ENCODE assay signal across 20 cellular contexts in genomic region chr4:2848449-2848848, GRCh38. TPM values are rescaled to one million over a fixed set of nuclear protein-coding genes. Genes with fewer than 3 reads are reported as not detected.
A peak's percentile ranks its signal among the peaks of the same experiment; 100 is the strongest.
DNase-seq lines count a peak whose midpoint lies in the region; ATAC-seq, FAIRE-seq and TF ChIP-seq lines count a peak whose summit lies in the region.
"Had no signal": no experiment of that assay in that cellular context is flagged by ENCODE, and none has a peak within 500 bp of the region (broad histone marks: within the 10 kb centered on the region; RNA-seq: fewer than 3 reads in every experiment).

No MANE protein-coding gene starts in this region.

- dilution Hi-C loops in mammary epithelial cell (cut with HindIII; ENCODE audit: low sequenced_read_pairs), result no loop called here

- no peaks in the 10 kb centered on the region for H3K9me3 Mint-ChIP-seq in T-cell
- H3K9me3 Mint-ChIP-seq: activated naive CD8-positive, alpha-beta T cell treated with anti-CD3 and anti-CD28 coated beads, Interleukin-2, amount 10 ng/mL, durations not matched to agents 7 days and 5 days had no signal

- FAIRE-seq in HepG2 (lab: Jason Lieb, UNC), result no peak
- FAIRE-seq: H1 had no signal

- DNase-seq in HepG2 (ENCODE audit: low spot score) (peak; percentile 36), right lobe of liver (no peak), mammary epithelial cell (peak; percentile 16), lung (ENCODE audit: low spot score) (peak; percentile 29), upper lobe of right lung (no peak), aorta (no peak), T-cell (no peak)
- DNase-seq: activated CD4-positive, alpha-beta T cell treated with anti-CD3 and anti-CD28 coated beads for 48 hours; activated naive CD8-positive, alpha-beta T cell treated with anti-CD3 and anti-CD28 coated beads, Interleukin-2, amount 10 ng/mL, durations not matched to agents 7 days and 5 days; activated T-cell treated with anti-CD3 and anti-CD28 coated beads for 4 hours; NCI-H510A; PC-9; sigmoid colon; stimulated activated CD4-positive, alpha-beta T cell treated with anti-CD3 and anti-CD28 coated beads, Interleukin-2, amount 100 ng/mL, for 48 hours; testis had no signal

- H3K4me1 ChIP-seq in HepG2 (ENCODE audit: insufficient read depth, low read length), result peaks cover 78% of the 10 kb centered on the region
- H3K4me1 ChIP-seq in right lobe of liver, result peaks cover 0 to 61% (median 15%) of the 10 kb centered on the region in 4 donors
- peaks cover 4% of the 10 kb centered on the region for H3K4me1 ChIP-seq in mammary epithelial cell (ENCODE audit: insufficient read depth, low read length)
- peaks cover 13 to 19% of the 10 kb centered on the region in 2 donors for H3K4me1 ChIP-seq in lung (ENCODE audit: control insufficient read depth in 2 of 2, insufficient read depth in 2 of 2, low read length in 2 of 2)
- H3K4me1 ChIP-seq in upper lobe of right lung, result peaks cover 79% of the 10 kb centered on the region
- peaks cover 2 to 7% of the 10 kb centered on the region in 2 donors for H3K4me1 ChIP-seq in aorta (ENCODE audit: control insufficient read depth in 1 of 2, insufficient read depth in 2 of 2, low read length in 2 of 2)

- H3K27me3 ChIP-seq in HepG2 (ENCODE audit: control insufficient read depth in 1 of 2, insufficient read depth in 2 of 2, low read length in 2 of 2) (no peaks in the 10 kb centered on the region; a peak in 1 of 5 replicates), right lobe of liver (no peaks in the 10 kb centered on the region), mammary epithelial cell (ENCODE audit: insufficient read depth, low read length) (no peaks in the 10 kb centered on the region), lung (ENCODE audit: control insufficient read depth, insufficient read depth) (no peaks in the 10 kb centered on the region), upper lobe of right lung (no peaks in the 10 kb centered on the region), aorta (ENCODE audit: control insufficient read depth in 1 of 2, insufficient read depth in 2 of 2, low read length in 1 of 2) (no peaks in the 10 kb centered on the region)
- H3K27me3 ChIP-seq: gastroesophageal sphincter, neutrophil, sigmoid colon, testis had no signal

- H2AFZ ChIP-seq in HepG2 (ENCODE audit: low read length) (no peak overlapping the region), mammary epithelial cell (ENCODE audit: low read depth, low read length) (no peak overlapping the region)
- H2AFZ ChIP-seq: PC-9 had no signal

- in situ Hi-C loops in HepG2 (cut with HindIII; ENCODE audit: extremely low pct_ligation_motif_present, low pct_unique_long_range_greater_than_20kb), result no loop called here
- in situ Hi-C loops in mammary epithelial cell (cut with MboI; ENCODE audit: low sequenced_read_pairs in 2 of 2), result no loop called here

- 85% methylated on average over 2 of the region's 2 CpGs for WGBS in HepG2 (ENCODE audit: low lambda C conversion rate)
- WGBS in right lobe of liver (ENCODE audit: insufficient coverage, low coverage, low lambda C conversion rate, missing lambda C conversion rate), result 57% methylated on average over 2 of the region's 2 CpGs
- 85% methylated on average over 2 of the region's 2 CpGs for WGBS in mammary epithelial cell (ENCODE audit: low coverage, missing lambda C conversion rate)
- WGBS in lung, 2 donors, result 69 to 92% methylated on average over 2 of the region's 2 CpGs
- 45% methylated on average over 2 of the region's 2 CpGs for WGBS in aorta, 2 donors

- CTCF ChIA-PET in HepG2 (lab: Yijun Ruan, JAX; ENCODE audit: low intra/inter-chr PET ratio, low total read pairs), result no interaction called here
- CTCF ChIA-PET in mammary epithelial cell (lab: Charles Lee; ENCODE audit: low non-redundant PET), result no interaction called here
- CTCF ChIA-PET in T-cell (lab: Charles Lee), result interaction anchor here in 1 of 2 donors (0.6 to 0.9 kb wide), 2 partner anchors 34 to 85 kb away, joined by 3 to 4 read pairs; no protein-coding TSS in a partner anchor

- H3K4me3 ChIP-seq in HepG2 (replicated peaks in 1 of 3; ENCODE audit: insufficient read depth in 1 of 3, low read depth in 2 of 3, low read length in 3 of 3) (no peak overlapping the region), right lobe of liver (no peak overlapping the region), mammary epithelial cell (replicated peaks in 1 of 3; ENCODE audit: insufficient read depth in 1 of 3, low read depth in 2 of 3, low read length in 3 of 3) (no peak overlapping the region), lung (no peak overlapping the region), upper lobe of right lung (no peak overlapping the region), aorta (ENCODE audit: low read length in 2 of 2) (no peak overlapping the region)
- H3K4me3 ChIP-seq: gastroesophageal sphincter, PC-9, sigmoid colon, testis had no signal

- H3K27ac Mint-ChIP-seq in T-cell, result peak overlapping the region in 1 of 2 donors; percentile 8
- H3K27ac Mint-ChIP-seq: activated naive CD8-positive, alpha-beta T cell treated with anti-CD3 and anti-CD28 coated beads, Interleukin-2, amount 10 ng/mL, durations not matched to agents 7 days and 5 days had no signal

- ATAC-seq in HepG2 (no peak), right lobe of liver (no peak), lung (ENCODE audit: insufficient read depth, low FRiP score) (peak; percentile 12), upper lobe of right lung (peak; percentile 31), aorta (ENCODE audit: low FRiP score) (no peak), HG02973 (IDR thresholded peaks at IDR 0.05; ENCODE audit: unreplicated experiment) (no peak), T-cell (replicated peaks in 1 of 4) (no peak)
- ATAC-seq: gastroesophageal sphincter, SK-N-SH treated with all-trans-retinoic acid at 6 μM for 48 hours had no signal

- H3K27ac ChIP-seq in HepG2 (ENCODE audit: extremely low read length, insufficient read depth, low read length) (no peak overlapping the region), right lobe of liver (peak overlapping the region in 1 of 3 donors; percentile 34), mammary epithelial cell (ENCODE audit: insufficient read depth, low read depth, low read length) (no peak overlapping the region), lung (ENCODE audit: low read depth in 1 of 2, low read length in 1 of 2) (peak overlapping the region in 1 of 2 donors; percentile 5), upper lobe of right lung (no peak overlapping the region), aorta (ENCODE audit: low read depth in 1 of 2, low read length in 2 of 2) (no peak overlapping the region)
- H3K27ac ChIP-seq: PC-9 had no signal

- no peaks in the 10 kb centered on the region for H3K36me3 Mint-ChIP-seq in T-cell

- TF ChIP-seq CTCF in HepG2 (CRISPR knock-in tag; IDR thresholded peaks at IDR 0.05) (no peak), right lobe of liver (IDR thresholded peaks at IDR 0.05) (no peak), mammary epithelial cell (conservative IDR thresholded peaks at IDR 0.05 in 1 of 2, IDR thresholded peaks at IDR 0.05 in 1 of 2; ENCODE audit: extremely low read depth in 1 of 2, insufficient read depth in 1 of 2, low read depth in 1 of 2, low read length in 2 of 2) (no peak), lung (IDR thresholded peaks at IDR 0.05; ENCODE audit: control extremely low read depth, extremely low read depth) (no peak), upper lobe of right lung (IDR thresholded peaks at IDR 0.05) (no peak)

- no peak overlapping the region for H3K4me3 Mint-ChIP-seq in T-cell
- H3K4me3 Mint-ChIP-seq: activated naive CD8-positive, alpha-beta T cell treated with anti-CD3 and anti-CD28 coated beads, Interleukin-2, amount 10 ng/mL, durations not matched to agents 7 days and 5 days had no signal

- TF ChIP-seq EP300 in HepG2 (IDR thresholded peaks at IDR 0.05; ENCODE audit: low read depth in 2 of 2, low read length in 2 of 2) (no peak), HepG2 (CRISPR knock-in tag; IDR thresholded peaks at IDR 0.05; ENCODE audit: borderline replicate concordance) (no peak)

- peaks cover 75 to 82% (median 79%) of the 10 kb centered on the region in 3 donors for H3K4me1 Mint-ChIP-seq in T-cell

- intact Hi-C loops in HepG2 (cut with micrococcal nuclease; ENCODE audit: unreplicated experiment), result no loop called here
- intact Hi-C loops in right lobe of liver (cut with DNase I), result no loop called here
- intact Hi-C loops in mammary epithelial cell (cut with micrococcal nuclease), result no loop called here
- intact Hi-C loops in upper lobe of right lung (cut with DNase I), result loop anchor here (10.0 kb wide), 2 partner anchors 84 to 86 kb away; no protein-coding TSS in a partner anchor
- intact Hi-C loops in aorta (cut with DNase I), result no loop called here

- H3K36me3 ChIP-seq in HepG2 (replicated peaks in 1 of 2; ENCODE audit: control insufficient read depth in 1 of 2, insufficient read depth in 2 of 2, low read length in 2 of 2) (peaks cover 0 to under 1% of the 10 kb centered on the region in 2 experiments; a peak in 1 of 5 replicates), right lobe of liver (peaks cover 0 to 2% (median 0%) of the 10 kb centered on the region in 4 donors), mammary epithelial cell (ENCODE audit: insufficient read depth, low read length) (no peaks in the 10 kb centered on the region), lung (ENCODE audit: control insufficient read depth in 2 of 2, insufficient read depth in 2 of 2, low read length in 2 of 2) (peaks cover 0 to 1% of the 10 kb centered on the region in 2 donors), upper lobe of right lung (peaks cover under 1% of the 10 kb centered on the region), aorta (ENCODE audit: control insufficient read depth in 1 of 2, insufficient read depth in 2 of 2, low read length in 1 of 2) (no peaks in the 10 kb centered on the region)
- H3K36me3 ChIP-seq: neutrophil had no signal

- TF ChIP-seq POLR2A in HepG2 (IDR thresholded peaks at IDR 0.05; ENCODE audit: insufficient read depth in 1 of 2, low read depth in 2 of 2, low read length in 2 of 2) (no peak), right lobe of liver (IDR thresholded peaks at IDR 0.05) (no peak)

- peaks cover 86% of the 10 kb centered on the region for H3K79me2 ChIP-seq in HepG2 (ENCODE audit: insufficient read depth, low read length)
- H3K79me2 ChIP-seq in mammary epithelial cell (ENCODE audit: insufficient read depth, low read length), result peaks cover 95% of the 10 kb centered on the region

- H4K20me1 ChIP-seq in HepG2 (ENCODE audit: insufficient read depth, low read length) (peaks cover 53% of the 10 kb centered on the region), mammary epithelial cell (ENCODE audit: insufficient read depth, low read length) (peaks cover 2% of the 10 kb centered on the region)

- no peak overlapping the region for H3K9ac ChIP-seq in HepG2 (ENCODE audit: insufficient read depth, low read depth, low read length)
- no peak overlapping the region for H3K9ac ChIP-seq in mammary epithelial cell (ENCODE audit: insufficient read depth, low read length)

- H3K4me2 ChIP-seq in HepG2 (ENCODE audit: low read depth, low read length), result 0 out of 2 replicates have a peak overlapping the region, but pooled peaks have one; percentile 0
- no peak overlapping the region for H3K4me2 ChIP-seq in mammary epithelial cell (ENCODE audit: insufficient read depth, low read depth, low read length)
- H3K4me2 ChIP-seq: PC-9 had no signal

- POLR2A ChIA-PET in HepG2 (lab: Yijun Ruan, JAX), result no interaction called here
- POLR2A ChIA-PET in T-cell (lab: Charles Lee), result interaction anchor here (0.6 kb wide), 2 partner anchors 31 to 1019 kb away, joined by 3 read pairs; no protein-coding TSS in a partner anchor

- no peaks in the 10 kb centered on the region for H3K9me3 ChIP-seq in HepG2 (ENCODE audit: low read length)
- no peaks in the 10 kb centered on the region for H3K9me3 ChIP-seq in right lobe of liver
- no peaks in the 10 kb centered on the region for H3K9me3 ChIP-seq in mammary epithelial cell (replicated peaks; ENCODE audit: insufficient read depth, low read length)
- no peaks in the 10 kb centered on the region for H3K9me3 ChIP-seq in lung (ENCODE audit: control insufficient read depth in 2 of 2, insufficient read depth in 1 of 2, low read length in 1 of 2)
- no peaks in the 10 kb centered on the region for H3K9me3 ChIP-seq in upper lobe of right lung
- no peaks in the 10 kb centered on the region for H3K9me3 ChIP-seq in aorta (ENCODE audit: control insufficient read depth, low read length)
- H3K9me3 ChIP-seq: gastroesophageal sphincter, neutrophil, sigmoid colon, testis had no signal

- TF ChIP-seq RAD21 in HepG2 (CRISPR knock-in tag; IDR thresholded peaks at IDR 0.05), result no peak

- H3K27me3 Mint-ChIP-seq in T-cell, result no peaks in the 10 kb centered on the region
- H3K27me3 Mint-ChIP-seq: activated naive CD8-positive, alpha-beta T cell treated with anti-CD3 and anti-CD28 coated beads, Interleukin-2, amount 10 ng/mL, durations not matched to agents 7 days and 5 days had no signal

- BruUV-seq in HepG2 (replicated peaks; lab: Mats Ljungman, UMichigan) (no TSS peak), mammary epithelial cell (replicated peaks; lab: Mats Ljungman, UMichigan) (no TSS peak)

RNA-seq across cellular contexts. Expression of gene ADD1, which starts 4.8 kb away (rescaled TPM):
- 122 and 133 TPM in 2 replicates for total RNA-seq in HepG2 (2016; rRNA removed; fragmentation: Illumina TruSeq; extraction: Trizol)
- total RNA-seq in HepG2 (2016; cell fraction: cytosol; rRNA removed; fragmentation: Illumina TruSeq; extraction: Trizol; ENCODE audit: low read depth), result 25.1 and 28.0 TPM in 2 replicates
- total RNA-seq in HepG2 (2016; cell fraction: insoluble cytoplasmic fraction; rRNA removed; fragmentation: Illumina TruSeq; extraction: Trizol), result 104 and 117 TPM in 2 replicates
- total RNA-seq in HepG2 (2016; cell fraction: membrane; rRNA removed; fragmentation: Illumina TruSeq; extraction: Trizol), result 56.9 and 59.3 TPM in 2 replicates
- total RNA-seq in HepG2 (2016; cell fraction: nucleus; rRNA removed; fragmentation: Illumina TruSeq; extraction: Trizol), result 109 and 119 TPM in 2 replicates
- 73.9 and 76.3 TPM in 2 replicates for polyA plus RNA-seq in HepG2 (2011; rRNA removed)
- 48.1 and 66.3 TPM in 2 replicates for polyA plus RNA-seq in HepG2 (2011; cell fraction: cytosol; rRNA removed)
- 210 and 221 TPM in 2 replicates for polyA plus RNA-seq in HepG2 (2011; cell fraction: nucleus; rRNA removed)
- polyA plus RNA-seq in HepG2 (2012), result 70.7 and 77.6 TPM in 2 replicates
- 11.6 and 13.4 TPM in 2 replicates for polyA plus RNA-seq in HepG2 (2016; cell fraction: cytosol; fragmentation: Illumina TruSeq; extraction: Trizol; ENCODE audit: low read depth)
- 90.6 and 120 TPM in 2 replicates for polyA plus RNA-seq in HepG2 (2016; cell fraction: insoluble cytoplasmic fraction; fragmentation: Illumina TruSeq; extraction: Trizol; ENCODE audit: low read depth)
- 40.3 and 41.9 TPM in 2 replicates for polyA plus RNA-seq in HepG2 (2016; cell fraction: membrane; fragmentation: Illumina TruSeq; extraction: Trizol; ENCODE audit: low read depth)
- polyA plus RNA-seq in HepG2 (2016; cell fraction: nucleus; fragmentation: Illumina TruSeq; extraction: Trizol; ENCODE audit: insufficient read depth, low read depth), result 163 and 167 TPM in 2 replicates
- polyA minus RNA-seq in HepG2 (2011; rRNA and poly(A)+ RNA removed; ENCODE audit: low replicate concordance), result 28.2 and 90.0 TPM in 2 replicates
- 43.0 and 48.4 TPM in 2 replicates for polyA minus RNA-seq in HepG2 (2011; cell fraction: cytosol; rRNA and poly(A)+ RNA removed)
- 99.5 and 109 TPM in 2 replicates for polyA minus RNA-seq in HepG2 (2011; cell fraction: nucleus; rRNA and poly(A)+ RNA removed)
- total RNA-seq in right lobe of liver, result 100 to 1,000 TPM in 3 of 6 experiments, 10 to 100 TPM in 3; 94.4 to 120 (median 103) TPM
- total RNA-seq in mammary epithelial cell, result 100 to 1,000 TPM; 112 to 167 TPM
- 94.4 TPM for polyA plus RNA-seq in mammary epithelial cell
- polyA minus RNA-seq in mammary epithelial cell, result 232 TPM
- 100 to 1,000 TPM; 300 to 400 TPM for total RNA-seq in lung
- 100 to 1,000 TPM; 127 to 237 TPM for polyA plus RNA-seq in lung
- total RNA-seq in upper lobe of right lung, result 286 TPM
- 100 to 1,000 TPM; 305 to 351 TPM for total RNA-seq in aorta
- 100 to 1,000 TPM in 1 of 2 donors, 10 to 100 TPM in 1; 98.3 to 263 TPM for polyA plus RNA-seq in aorta
- 100 to 1,000 TPM; 241 to 274 (median 256) TPM for total RNA-seq in T-cell

RNA-seq across cellular contexts. Expression of gene SH3BP2, which starts 55.6 kb away (rescaled TPM):
- 7.0 and 16.9 TPM in 2 replicates for total RNA-seq in HepG2 (2016; rRNA removed; fragmentation: Illumina TruSeq; extraction: Trizol)
- 8.3 and 8.9 TPM in 2 replicates for total RNA-seq in HepG2 (2016; cell fraction: cytosol; rRNA removed; fragmentation: Illumina TruSeq; extraction: Trizol; ENCODE audit: low read depth)
- total RNA-seq in HepG2 (2016; cell fraction: insoluble cytoplasmic fraction; rRNA removed; fragmentation: Illumina TruSeq; extraction: Trizol), result 6.0 and 17.5 TPM in 2 replicates
- total RNA-seq in HepG2 (2016; cell fraction: membrane; rRNA removed; fragmentation: Illumina TruSeq; extraction: Trizol), result 10.1 and 13.2 TPM in 2 replicates
- 24.2 and 26.2 TPM in 2 replicates for total RNA-seq in HepG2 (2016; cell fraction: nucleus; rRNA removed; fragmentation: Illumina TruSeq; extraction: Trizol)
- polyA plus RNA-seq in HepG2 (2011; rRNA removed), result 34.5 and 38.6 TPM in 2 replicates
- polyA plus RNA-seq in HepG2 (2011; cell fraction: cytosol; rRNA removed), result 9.0 and 10.4 TPM in 2 replicates
- 190 and 200 TPM in 2 replicates for polyA plus RNA-seq in HepG2 (2011; cell fraction: nucleus; rRNA removed)
- 8.5 and 20.0 TPM in 2 replicates for polyA plus RNA-seq in HepG2 (2012)
- polyA plus RNA-seq in HepG2 (2016; cell fraction: cytosol; fragmentation: Illumina TruSeq; extraction: Trizol; ENCODE audit: low read depth), result 8.6 and 9.1 TPM in 2 replicates
- polyA plus RNA-seq in HepG2 (2016; cell fraction: insoluble cytoplasmic fraction; fragmentation: Illumina TruSeq; extraction: Trizol; ENCODE audit: low read depth), result 8.9 and 10.1 TPM in 2 replicates
- 12.6 and 15.4 TPM in 2 replicates for polyA plus RNA-seq in HepG2 (2016; cell fraction: membrane; fragmentation: Illumina TruSeq; extraction: Trizol; ENCODE audit: low read depth)
- polyA plus RNA-seq in HepG2 (2016; cell fraction: nucleus; fragmentation: Illumina TruSeq; extraction: Trizol; ENCODE audit: insufficient read depth, low read depth), result 68.6 and 68.9 TPM in 2 replicates
- polyA minus RNA-seq in HepG2 (2011; rRNA and poly(A)+ RNA removed; ENCODE audit: low replicate concordance), result 33.1 and 43.4 TPM in 2 replicates
- 8.4 and 8.5 TPM in 2 replicates for polyA minus RNA-seq in HepG2 (2011; cell fraction: cytosol; rRNA and poly(A)+ RNA removed)
- polyA minus RNA-seq in HepG2 (2011; cell fraction: nucleus; rRNA and poly(A)+ RNA removed), result 60.7 and 63.2 TPM in 2 replicates
- total RNA-seq in right lobe of liver, result 10 to 100 TPM; 34.9 to 51.8 (median 40.7) TPM
- total RNA-seq in mammary epithelial cell, result 10 to 100 TPM; 14.4 to 26.7 TPM
- 8.4 TPM for polyA plus RNA-seq in mammary epithelial cell
- polyA minus RNA-seq in mammary epithelial cell, result 12.4 TPM
- total RNA-seq in lung, result 100 to 1,000 TPM in 1 of 2 donors, 10 to 100 TPM in 1; 49.9 to 117 TPM
- polyA plus RNA-seq in lung, result 10 to 100 TPM; 62.9 to 96.7 TPM
- 99.0 TPM for total RNA-seq in upper lobe of right lung
- 10 to 100 TPM; 47.8 to 75.4 TPM for total RNA-seq in aorta
- polyA plus RNA-seq in aorta, result 10 to 100 TPM in 1 of 2 donors, 1 to 10 TPM in 1; 6.2 to 13.8 TPM
- total RNA-seq in T-cell, result 10 to 100 TPM; 44.0 to 68.2 (median 49.7) TPM

Comparison
In these comparisons a context has a peak if more than half of its experiments do, and no peak if none do; other contexts are left out.
1. DNase-seq: peak in HepG2 (single experiment), mammary epithelial cell (single experiment) and lung (single experiment); none in right lobe of liver (0 of 3), upper lobe of right lung (single experiment), aorta (0 of 2) and T-cell (0 of 34).
2. ATAC-seq: peak in lung (single experiment) and upper lobe of right lung (single experiment); none in HepG2 (single experiment), right lobe of liver (0 of 4), aorta (single experiment), HG02973 (single experiment) and T-cell (0 of 4).